Comparison of ENCODE assay signal across 25 cellular contexts in genomic region chr10:82238291-82238690, GRCh38.
"Had no signal": no experiment of that assay in that cellular context is flagged by ENCODE, and none has a peak within 500 bp of the region (broad histone marks: within the 10 kb centered on the region; RNA-seq: fewer than 3 reads in every experiment).

No MANE protein-coding gene starts in this region.

- H3K27ac ChIP-seq: colonic mucosa, coronary artery, dorsolateral prefrontal cortex, epithelial cell of prostate, esophagus muscularis mucosa, esophagus squamous epithelium, foreskin keratinocyte, gastrocnemius medialis, gastroesophageal sphincter, heart left ventricle, heart right ventricle had no signal

- H3K27me3 ChIP-seq: colonic mucosa, dorsolateral prefrontal cortex, esophagus muscularis mucosa, esophagus squamous epithelium, foreskin keratinocyte, gastrocnemius medialis, gastroesophageal sphincter, heart left ventricle, heart right ventricle had no signal

- ATAC-seq: effector memory CD8-positive, alpha-beta T cell; esophagus mucosa; foreskin keratinocyte; gastrocnemius medialis; gastroesophageal sphincter; heart left ventricle; heart right ventricle had no signal

- DNase-seq: colonic mucosa; cortex of kidney; dermis blood vessel endothelial cell; dorsolateral prefrontal cortex; effector CD4-positive, alpha-beta T cell; effector CD8-positive, alpha-beta T cell; effector memory CD4-positive, alpha-beta T cell; effector memory CD8-positive, alpha-beta T cell; endodermal cell; erythroblast; esophagus squamous epithelium; foreskin fibroblast; foreskin keratinocyte; foreskin melanocyte; gastrocnemius medialis; glutamatergic neuron; head of caudate nucleus; heart left ventricle; heart right ventricle had no signal

- H3K4me3 ChIP-seq: colonic mucosa, coronary artery, dorsolateral prefrontal cortex, esophagus muscularis mucosa, esophagus squamous epithelium, gastrocnemius medialis, gastroesophageal sphincter, heart left ventricle, heart right ventricle had no signal

- H3K36me3 ChIP-seq: colonic mucosa, esophagus muscularis mucosa, esophagus squamous epithelium, gastrocnemius medialis, gastroesophageal sphincter, heart left ventricle, heart right ventricle had no signal

- FAIRE-seq: endothelial cell of umbilical vein had no signal

- H3K4me1 ChIP-seq: colonic mucosa, esophagus squamous epithelium, foreskin keratinocyte, gastrocnemius medialis, gastroesophageal sphincter, heart left ventricle, heart right ventricle had no signal

- H3K9me3 ChIP-seq: colonic mucosa, esophagus squamous epithelium, gastrocnemius medialis had no signal
